ENCODE assay signal across 33 cellular contexts in the genomic region with DNA sequence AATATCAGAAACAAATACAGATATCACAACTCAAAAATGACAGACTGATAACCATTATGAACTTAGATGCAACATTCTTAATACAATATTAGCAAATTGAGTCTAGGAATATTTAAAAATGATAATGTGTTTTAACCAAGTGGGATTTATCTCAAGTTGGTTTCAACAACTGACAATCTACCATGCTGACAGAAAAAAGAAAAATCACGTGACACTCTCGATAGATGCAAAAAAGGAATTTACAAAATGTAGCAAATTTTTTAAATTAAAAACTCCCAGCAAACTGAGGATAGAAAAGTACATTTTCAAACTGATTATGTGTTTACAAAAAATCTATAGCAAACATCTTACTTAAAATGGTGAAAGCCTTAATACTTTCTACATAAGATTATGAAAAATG.
"Had no signal": no experiment of that assay in that cellular context is flagged by ENCODE, and none has a peak within 500 bp of the region (broad histone marks: within the 10 kb centered on the region; RNA-seq: fewer than 3 reads in every experiment).

No MANE protein-coding gene starts in this region.

- FAIRE-seq: astrocyte, bronchial epithelial cell had no signal

- H3K4me3 ChIP-seq: adrenal gland, ascending aorta, body of pancreas, breast epithelium, cardiac muscle cell had no signal

- H3K27me3 ChIP-seq: adrenal gland, ascending aorta, body of pancreas, brain microvascular endothelial cell, breast epithelium, cardiac muscle cell had no signal

- H3K36me3 ChIP-seq: adrenal gland, ascending aorta, brain microvascular endothelial cell, breast epithelium, cardiac muscle cell had no signal

- H3K4me1 ChIP-seq: adrenal gland, ascending aorta, body of pancreas, breast epithelium had no signal

- H3K9me3 ChIP-seq: adrenal gland, ascending aorta, body of pancreas, breast epithelium had no signal

- H3K27ac ChIP-seq: adrenal gland, ascending aorta, body of pancreas, brain microvascular endothelial cell, breast epithelium, cardiac muscle cell had no signal

- DNase-seq: activated effector memory CD4-positive, alpha-beta T cell treated with anti-CD3 and anti-CD28 coated beads, Interleukin-2, amount 50 U/mL, for 16 hours; activated effector memory CD4-positive, alpha-beta T cell treated with Interleukin-2 at 50 U/mL for 16 hours; activated gamma-delta T cell; activated gamma-delta T cell treated with Interleukin-2 at 50 U/mL for 16 hours; activated naive CD4-positive, alpha-beta T cell; activated naive CD4-positive, alpha-beta T cell treated with anti-CD3 and anti-CD28 coated beads for 36 hours; activated naive CD4-positive, alpha-beta T cell treated with anti-CD3 and anti-CD28 coated beads, Interleukin-2, amount 10 ng/mL, durations not matched to agents 7 days and 5 days; activated naive CD4-positive, alpha-beta T cell treated with anti-CD3 and anti-CD28 coated beads, Interleukin-2, amount 50 U/mL, for 16 hours; activated naive CD4-positive, alpha-beta T cell treated with Interleukin-2 at 50 U/mL for 16 hours; activated naive CD8-positive, alpha-beta T cell treated with anti-CD3 and anti-CD28 coated beads for 36 hours; activated naive CD8-positive, alpha-beta T cell treated with anti-CD3 and anti-CD28 coated beads, Interleukin-2, amount 10 ng/mL, durations not matched to agents 7 days and 5 days; activated naive CD8-positive, alpha-beta T cell treated with anti-CD3 and anti-CD28 coated beads, Interleukin-2, amount 50 U/mL, for 24 hours; activated T-cell treated with anti-CD3 and anti-CD28 coated beads, Interleukin-2, amount 50 U/mL, for 24 hours; activated T-cell treated with anti-CD3 and anti-CD28 coated beads, Interleukin-2, amount 50 U/mL, for 4 hours; activated T-cell treated with anti-CD3 and anti-CD28 coated beads, Interleukin-2, amount 50 U/mL, for 48 hours; activated T-cell treated with anti-CD3 and anti-CD28 coated beads, Interleukin-2, amount 50 U/mL, for 72 hours; adrenal gland; amniotic stem cell; amygdala; anterior cingulate cortex; aorta; body of pancreas; brain microvascular endothelial cell; caudate nucleus; central memory CD4-positive, alpha-beta T cell; cerebellar nuclear complex had no signal

- ATAC-seq: activated naive CD4-positive, alpha-beta T cell treated with anti-CD3 and anti-CD28 coated beads, Interleukin-2, amount 50 U/mL, for 72 hours; activated naive CD8-positive, alpha-beta T cell treated with anti-CD3 and anti-CD28 coated beads, Interleukin-2, amount 50 U/mL, for 24 hours; activated T-cell treated with anti-CD3 and anti-CD28 coated beads, Interleukin-2, amount 50 U/mL, for 4 hours; activated T-cell treated with anti-CD3 and anti-CD28 coated beads, Interleukin-2, amount 50 U/mL, for 72 hours; activated T-helper 17 cell treated with anti-CD3 and anti-CD28 coated beads, Interleukin-2, amount 50 U/mL, for 72 hours; body of pancreas had no signal
